19 cellular contexts compared by ENCODE assay signal in genomic region chr20:47142782-47143170, GRCh38.
A peak's percentile ranks its signal among the peaks of the same experiment; 100 is the strongest.
DNase-seq lines count a peak whose midpoint lies in the region; ATAC-seq and TF ChIP-seq lines count a peak whose summit lies in the region.
"Had no signal": no experiment of that assay in that cellular context is flagged by ENCODE, and none has a peak within 500 bp of the region (broad histone marks: within the 10 kb centered on the region; RNA-seq: fewer than 3 reads in every experiment).

No MANE protein-coding gene starts in this region.

- H3K4me3 ChIP-seq in heart left ventricle, result no peak overlapping the region
- H3K4me3 ChIP-seq in fibroblast of villous mesenchyme (ENCODE audit: low read depth, low read length), result no peak overlapping the region
- no peak overlapping the region for H3K4me3 ChIP-seq in neutrophil (ENCODE audit: low read depth in 1 of 2, low read length in 1 of 2)
- no peak overlapping the region for H3K4me3 ChIP-seq in endodermal cell (ENCODE audit: low read length)
- H3K4me3 ChIP-seq: Peyer's patch had no signal

- H3K9me3 ChIP-seq in heart left ventricle, result peaks cover 0 to 8% (median 0%) of the 10 kb centered on the region in 12 donors
- H3K9me3 ChIP-seq in neutrophil, result no peaks in the 10 kb centered on the region
- peaks cover 15% of the 10 kb centered on the region for H3K9me3 ChIP-seq in endodermal cell (ENCODE audit: control insufficient read depth, low read length)
- H3K9me3 ChIP-seq: Peyer's patch had no signal

- peak; percentile 17 for DNase-seq in cardiac septum (ENCODE audit: low spot score)
- DNase-seq in heart left ventricle, result no peak
- peak; percentile 30 for DNase-seq in fibroblast of villous mesenchyme (ENCODE audit: low read depth)
- DNase-seq in inferior parietal cortex (ENCODE audit: extremely low spot score), result no peak
- no peak for DNase-seq in endodermal cell
- DNase-seq in naive thymus-derived CD8-positive, alpha-beta T cell, result no peak
- DNase-seq: AML-193, DMS53, GDM1, H7, Kasumi-1, NCI-H1694, NCI-H2081, NCI-H2171, NCI-H446, NCI-H526, Peyer's patch had no signal

- H3K9me3 Mint-ChIP-seq in endodermal cell, result peaks cover 16% of the 10 kb centered on the region
- peaks cover 0 to 11% (median 0%) of the 10 kb centered on the region in 9 donors for H3K9me3 Mint-ChIP-seq in naive thymus-derived CD8-positive, alpha-beta T cell

- H3K9ac ChIP-seq in endodermal cell (ENCODE audit: extremely low read depth, low read length, poor library complexity, severe bottlenecking), result no peak overlapping the region

- H3K4me1 ChIP-seq in heart left ventricle (peaks cover 0 to 30% (median 0%) of the 10 kb centered on the region in 12 donors), neutrophil (ENCODE audit: control insufficient read depth in 1 of 2, insufficient read depth in 1 of 2, low read depth in 1 of 2, low read length in 1 of 2) (peaks cover 0 to 15% of the 10 kb centered on the region in 2 experiments), endodermal cell (ENCODE audit: control insufficient read depth, insufficient read depth, low read length) (no peaks in the 10 kb centered on the region)
- H3K4me1 ChIP-seq: Peyer's patch had no signal

- no peak overlapping the region for H3K4me3 Mint-ChIP-seq in endodermal cell
- no peak overlapping the region for H3K4me3 Mint-ChIP-seq in naive thymus-derived CD8-positive, alpha-beta T cell

- ATAC-seq in heart left ventricle, result no peak
- ATAC-seq in naive thymus-derived CD8-positive, alpha-beta T cell, result no peak

- H3K27me3 Mint-ChIP-seq in endodermal cell (ENCODE audit: insufficient read depth), result no peaks in the 10 kb centered on the region
- peaks cover 0 to 32% (median 13%) of the 10 kb centered on the region in 5 donors for H3K27me3 Mint-ChIP-seq in naive thymus-derived CD8-positive, alpha-beta T cell

- no peak for TF ChIP-seq POLR2A in heart left ventricle (IDR thresholded peaks at IDR 0.05)

- H3K36me3 ChIP-seq in heart left ventricle, result no peaks in the 10 kb centered on the region
- no peaks in the 10 kb centered on the region for H3K36me3 ChIP-seq in neutrophil
- peaks cover 21% of the 10 kb centered on the region for H3K36me3 ChIP-seq in endodermal cell (ENCODE audit: control insufficient read depth, insufficient read depth, low read length)
- H3K36me3 ChIP-seq: Peyer's patch had no signal

- no peak overlapping the region for H3K27ac Mint-ChIP-seq in endodermal cell
- no peak overlapping the region for H3K27ac Mint-ChIP-seq in naive thymus-derived CD8-positive, alpha-beta T cell

- POLR2A ChIA-PET in naive thymus-derived CD8-positive, alpha-beta T cell (lab: Charles Lee), result no interaction called here

- 67 to 76% (median 70%) methylated on average over 14 of the region's 14 CpGs for WGBS in heart left ventricle, 4 donors
- 91 to 93% methylated on average over 8 to 14 of the region's 14 CpGs for WGBS in endodermal cell (ENCODE audit: insufficient coverage in 1 of 2, insufficient read length in 1 of 2), 2 experiments

- intact Hi-C loops in cardiac septum (cut with DNase I), result no loop called here
- intact Hi-C loops in heart left ventricle (cut with DNase I), result no loop called here

- no peaks in the 10 kb centered on the region for H3K27me3 ChIP-seq in heart left ventricle
- H3K27me3 ChIP-seq in neutrophil, result no peaks in the 10 kb centered on the region
- H3K27me3 ChIP-seq in endodermal cell (ENCODE audit: control insufficient read depth, insufficient read depth, low read length, poor library complexity, severe bottlenecking), result no peaks in the 10 kb centered on the region
- H3K27me3 ChIP-seq: Peyer's patch had no signal

- H3K4me1 Mint-ChIP-seq in endodermal cell, result peaks cover 6% of the 10 kb centered on the region
- H3K4me1 Mint-ChIP-seq in naive thymus-derived CD8-positive, alpha-beta T cell, result no peaks in the 10 kb centered on the region

- no peak for TF ChIP-seq CTCF in heart left ventricle (IDR thresholded peaks at IDR 0.05)
- no peak for TF ChIP-seq CTCF in fibroblast of villous mesenchyme (IDR thresholded peaks at IDR 0.05; ENCODE audit: insufficient read depth, low read depth, low read length)
- TF ChIP-seq CTCF in neutrophil (IDR thresholded peaks at IDR 0.05), result no peak
- TF ChIP-seq CTCF in endodermal cell (conservative IDR thresholded peaks at IDR 0.05), result no peak

- peak overlapping the region in 1 of 12 donors; percentile 83 for H3K27ac ChIP-seq in heart left ventricle
- peak overlapping the region; percentile 79 for H3K27ac ChIP-seq in neutrophil
- no peak overlapping the region for H3K27ac ChIP-seq in endodermal cell (ENCODE audit: low read depth, low read length)
- H3K27ac ChIP-seq: C4-2B, Peyer's patch had no signal

- peaks cover 18% of the 10 kb centered on the region for H3K36me3 Mint-ChIP-seq in endodermal cell (ENCODE audit: low read depth)
- peaks cover 0 to 5% (median 0%) of the 10 kb centered on the region in 3 donors for H3K36me3 Mint-ChIP-seq in naive thymus-derived CD8-positive, alpha-beta T cell

Comparison
In these comparisons a context has a peak if more than half of its experiments do, and no peak if none do; other contexts are left out.
1. DNase-seq: peak in cardiac septum (single experiment) and fibroblast of villous mesenchyme (single experiment); none in heart left ventricle (0 of 5), inferior parietal cortex (single experiment), endodermal cell (single experiment) and naive thymus-derived CD8-positive, alpha-beta T cell (0 of 10).